In the genomic region with DNA sequence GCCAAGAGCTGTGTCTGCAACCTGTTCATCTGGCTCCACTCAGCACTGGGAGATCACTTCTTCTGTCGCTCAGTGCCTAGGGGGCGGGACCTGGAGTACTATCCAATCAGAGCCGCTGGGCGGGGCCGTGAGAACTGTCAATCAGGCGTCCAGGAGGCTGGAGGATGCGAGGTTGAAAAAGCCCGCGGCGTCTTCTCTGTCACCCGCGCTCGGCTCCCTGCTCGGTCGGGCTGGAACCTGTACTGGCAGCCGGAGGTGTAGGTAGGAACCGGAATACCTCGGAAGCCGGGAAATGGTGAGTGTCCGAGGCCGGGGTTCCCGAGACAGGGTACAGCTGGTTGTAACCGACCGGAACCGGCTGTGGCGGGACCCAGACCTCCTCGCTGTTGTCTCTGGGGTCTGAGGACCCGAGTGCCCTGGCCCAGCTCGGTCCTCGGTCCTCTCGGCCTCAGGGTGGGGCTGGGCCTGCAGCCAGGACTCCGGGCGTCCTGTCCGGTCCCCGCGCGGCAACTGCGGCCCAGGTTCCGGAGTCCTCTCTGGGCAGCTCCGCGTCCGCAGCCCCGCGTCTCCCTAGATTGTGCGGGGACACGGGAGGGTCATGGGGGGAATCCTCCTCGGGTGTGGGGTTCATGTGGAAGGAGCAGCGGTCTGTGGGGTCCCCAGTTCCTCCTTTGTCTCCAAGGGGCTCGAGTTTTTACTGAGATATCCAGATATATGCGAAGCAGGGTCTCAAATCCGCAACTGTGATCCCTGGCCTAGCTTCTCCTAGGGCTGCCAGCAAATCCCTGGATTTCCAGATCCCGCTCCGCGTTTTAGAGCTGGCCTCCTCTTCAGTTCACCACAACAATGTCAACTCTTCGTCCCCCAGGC, we compare ENCODE assay signal across 8 cellular contexts. TPM values are rescaled to one million over a fixed set of nuclear protein-coding genes. Genes with fewer than 3 reads are reported as not detected.
DNase-seq lines count a peak whose midpoint lies in the region; ATAC-seq, FAIRE-seq and TF ChIP-seq lines count a peak whose summit lies in the region.

No MANE protein-coding gene starts in this region.

- H3K4me1 ChIP-seq in right atrium auricular region (no peaks in the 10 kb centered on the region), psoas muscle (no peaks in the 10 kb centered on the region)

- H3K27me3 Mint-ChIP-seq in T-helper 1 cell treated with Interleukin-12 subunit alpha and Interleukin-12 subunit beta and Interleukin-4 antibody, amounts not matched to agents 30 μg/mL and 1 μg/mL, for 36 hours (ENCODE audit: low read depth), result no peaks in the 10 kb centered on the region

- intact Hi-C loops in psoas muscle (cut with DNase I), result no loop called here

- H3K4me1 Mint-ChIP-seq in T-helper 1 cell treated with Interleukin-12 subunit alpha and Interleukin-12 subunit beta and Interleukin-4 antibody, amounts not matched to agents 30 μg/mL and 1 μg/mL, for 36 hours (ENCODE audit: low read depth), result no peaks in the 10 kb centered on the region

- no peaks in the 10 kb centered on the region for H3K9me3 ChIP-seq in right atrium auricular region
- no peaks in the 10 kb centered on the region for H3K9me3 ChIP-seq in psoas muscle

- H3K27ac ChIP-seq in right atrium auricular region (peak overlapping the region in 1 of 2 donors; percentile 62), psoas muscle (no peak overlapping the region)

- H3K4me3 Mint-ChIP-seq in T-helper 1 cell treated with Interleukin-12 subunit alpha and Interleukin-12 subunit beta and Interleukin-4 antibody, amounts not matched to agents 30 μg/mL and 1 μg/mL, for 36 hours, result peak overlapping the region; percentile 70

- 0 to 1% (median 1%) methylated on average over 48 to 55 of the region's 55 CpGs for WGBS in psoas muscle, 3 donors

- H3K27ac Mint-ChIP-seq in T-helper 1 cell treated with Interleukin-12 subunit alpha and Interleukin-12 subunit beta and Interleukin-4 antibody, amounts not matched to agents 30 μg/mL and 1 μg/mL, for 36 hours, result no peak overlapping the region

- FAIRE-seq in urothelium cell line (lab: Jason Lieb, UNC), result no peak

- no peak for TF ChIP-seq CTCF in right atrium auricular region (IDR thresholded peaks at IDR 0.05)
- TF ChIP-seq CTCF in psoas muscle (IDR thresholded peaks at IDR 0.05), result no peak

- ATAC-seq in HG02759 (IDR thresholded peaks at IDR 0.05; ENCODE audit: unreplicated experiment) (peak; percentile 98), psoas muscle (peak; percentile 98 to 100 (median 99))

- H3K4me3 ChIP-seq in GM08714 (ENCODE audit: low read length) (peak overlapping the region; percentile 81), right atrium auricular region (peak overlapping the region; percentile 46 to 62), psoas muscle (peak overlapping the region; percentile 77)

- peaks cover 2% of the 10 kb centered on the region for H3K36me3 Mint-ChIP-seq in T-helper 1 cell treated with Interleukin-12 subunit alpha and Interleukin-12 subunit beta and Interleukin-4 antibody, amounts not matched to agents 30 μg/mL and 1 μg/mL, for 36 hours (ENCODE audit: low read depth)

- H3K9me3 Mint-ChIP-seq in T-helper 1 cell treated with Interleukin-12 subunit alpha and Interleukin-12 subunit beta and Interleukin-4 antibody, amounts not matched to agents 30 μg/mL and 1 μg/mL, for 36 hours, result peaks cover 18% of the 10 kb centered on the region

- H3K36me3 ChIP-seq in right atrium auricular region, result no peaks in the 10 kb centered on the region
- H3K36me3 ChIP-seq in psoas muscle (ENCODE audit: insufficient read depth in 1 of 2, low read depth in 1 of 2), result no peaks in the 10 kb centered on the region

- H3K27me3 ChIP-seq in right atrium auricular region (no peaks in the 10 kb centered on the region), psoas muscle (ENCODE audit: insufficient read depth in 3 of 3, low read length in 2 of 3) (peaks cover 0 to 4% (median 1%) of the 10 kb centered on the region in 3 donors)

- DNase-seq in NCI-H1417 (lab: John Stamatoyannopoulos, UW) (peak; percentile 95 to 99 (median 99)), amygdala (lab: John Stamatoyannopoulos, UW) (peak; percentile 17 to 97 (median 82)), right atrium auricular region (ENCODE audit: low spot score) (peak; percentile 95), psoas muscle (peak; percentile 92 to 94), urothelium cell line (ENCODE audit: low spot score) (peak; percentile 89)

RNA-seq across cellular contexts. Expression of a gene that starts 42.6 kb away (rescaled TPM):
- total RNA-seq in right atrium auricular region (1 to 10 TPM; 6.0 to 6.7 TPM), psoas muscle (1 to 10 TPM; 2.9 to 5.6 (median 4.5) TPM)
- polyA plus RNA-seq in psoas muscle, result 1 to 10 TPM; 2.6 to 4.3 (median 2.9) TPM
